ENCODE assay signal across 35 cellular contexts in genomic region chr5:16807475-16807874, GRCh38.
DNase-seq lines count a peak whose midpoint lies in the region; ATAC-seq and TF ChIP-seq lines count a peak whose summit lies in the region.
"Had no signal": no experiment of that assay in that cellular context is flagged by ENCODE, and none has a peak within 500 bp of the region (broad histone marks: within the 10 kb centered on the region; RNA-seq: fewer than 3 reads in every experiment).

No MANE protein-coding gene starts in this region.

- H3K4me3 Mint-ChIP-seq in effector memory CD8-positive, alpha-beta T cell: no peak overlapping the region
- H3K4me3 Mint-ChIP-seq: activated CD4-positive, alpha-beta T cell treated with anti-CD3 and anti-CD28 coated beads for 36 hours; activated CD8-positive, alpha-beta T cell treated with anti-CD3 and anti-CD28 coated beads for 36 hours; activated naive CD4-positive, alpha-beta T cell treated with anti-CD3 and anti-CD28 coated beads for 36 hours; CD14-positive monocyte had no signal

- peaks cover 10% of the 10 kb centered on the region; the same call in 1 of the 2 replicates for H3K9me3 ChIP-seq in BLaER1
- no peaks in the 10 kb centered on the region for H3K9me3 ChIP-seq in SK-N-MC (ENCODE audit: low read depth, low read length)
- H3K9me3 ChIP-seq in fibroblast of lung (ENCODE audit: control insufficient read depth, insufficient read depth, low read depth, low read length): no peaks in the 10 kb centered on the region
- H3K9me3 ChIP-seq in osteoblast (ENCODE audit: low read depth, low read length): no peaks in the 10 kb centered on the region
- H3K9me3 ChIP-seq: body of pancreas, neutrophil, prostate gland, right lobe of liver, tibial nerve had no signal

- H3K4me3 ChIP-seq in BLaER1: no peak overlapping the region
- no peak overlapping the region for H3K4me3 ChIP-seq in SK-N-MC
- no peak overlapping the region for H3K4me3 ChIP-seq in fibroblast of lung (replicated peaks in 1 of 4; ENCODE audit: control extremely low read depth in 1 of 4, insufficient read depth in 1 of 4, low read depth in 3 of 4, low read length in 4 of 4)
- no peak overlapping the region for H3K4me3 ChIP-seq in osteoblast (ENCODE audit: insufficient read depth, low read length)
- H3K4me3 ChIP-seq: body of pancreas, K562, prostate gland, right lobe of liver, tibial nerve had no signal

- DNase-seq in SK-N-MC (ENCODE audit: low read depth, low spot score): no peak
- DNase-seq in fibroblast of lung (ENCODE audit: low read depth in 2 of 2): peak; percentile 22 to 27
- no peak for DNase-seq in osteoblast (ENCODE audit: insufficient read length, low spot score, missing footprints)
- DNase-seq in effector memory CD8-positive, alpha-beta T cell: no peak
- DNase-seq: 8988T; activated CD4-positive, alpha-beta T cell treated with anti-CD3 and anti-CD28 coated beads for 36 hours; activated CD8-positive, alpha-beta memory T cell treated with anti-CD3 and anti-CD28 coated beads, Interleukin-2, amount 50 U/mL, for 48 hours; activated CD8-positive, alpha-beta T cell treated with anti-CD3 and anti-CD28 coated beads for 36 hours; activated naive CD4-positive, alpha-beta T cell treated with anti-CD3 and anti-CD28 coated beads for 36 hours; body of pancreas; Calu3; cerebellar nuclear complex; DMS79; GDM1; glutamatergic neuron; NCI-H1105 treated with DMSO at 0.1 percent for 48 hours; NCI-H2029 treated with DMSO at 0.1 percent for 48 hours; NCI-H226; NCI-H526 treated with DMSO at 0.1 percent for 48 hours; NK-92 treated with Interleukin-12 subunit alpha and Interleukin-12 subunit beta, amount 100 ng/mL, for 24 hours; right lobe of liver; Right ventricle myocardium superior; stimulated activated CD4-positive, alpha-beta T cell treated with anti-CD3 and anti-CD28 coated beads, Interleukin-12 subunit alpha, Interleukin-12 subunit beta, amount 100 ng/mL, for 4 hours; stimulated activated CD4-positive, alpha-beta T cell treated with anti-CD3 and anti-CD28 coated beads, Interleukin-4, amount 100 ng/mL, for 1 hour; SW 1271 had no signal

- no peak overlapping the region for H3K9ac ChIP-seq in BLaER1
- H3K9ac ChIP-seq in SK-N-MC (ENCODE audit: insufficient read length): no peak overlapping the region
- no peak overlapping the region for H3K9ac ChIP-seq in fibroblast of lung (ENCODE audit: insufficient read depth, low read length)

- no peaks in the 10 kb centered on the region for H3K27me3 ChIP-seq in BLaER1
- no peaks in the 10 kb centered on the region for H3K27me3 ChIP-seq in fibroblast of lung (ENCODE audit: control insufficient read depth, insufficient read depth, low read length)
- H3K27me3 ChIP-seq in osteoblast (ENCODE audit: insufficient read depth, low read length): no peaks in the 10 kb centered on the region
- H3K27me3 ChIP-seq: body of pancreas, right lobe of liver, tibial nerve had no signal

- no peaks in the 10 kb centered on the region for H3K4me1 Mint-ChIP-seq in effector memory CD8-positive, alpha-beta T cell (ENCODE audit: low read depth in 2 of 2)

- TF ChIP-seq CTCF in fibroblast of lung (conservative IDR thresholded peaks at IDR 0.05 in 1 of 2, IDR thresholded peaks at IDR 0.05 in 1 of 2; ENCODE audit: low read depth in 1 of 2, low read length in 2 of 2) (no peak), osteoblast (IDR thresholded peaks at IDR 0.05; ENCODE audit: extremely low read depth, low read depth, low read length) (no peak)

- no peak for TF ChIP-seq POLR2A in GM18505 (IDR thresholded peaks at IDR 0.05; ENCODE audit: borderline replicate concordance, extremely low read depth, insufficient read depth, insufficient read length)

- H3K27me3 Mint-ChIP-seq in effector memory CD8-positive, alpha-beta T cell: no peaks in the 10 kb centered on the region

- H3K9me3 Mint-ChIP-seq in effector memory CD8-positive, alpha-beta T cell: peaks cover 2 to 9% of the 10 kb centered on the region in 2 donors
- H3K9me3 Mint-ChIP-seq: activated CD8-positive, alpha-beta T cell treated with anti-CD3 and anti-CD28 coated beads for 36 hours; activated naive CD4-positive, alpha-beta T cell treated with anti-CD3 and anti-CD28 coated beads for 36 hours; CD14-positive monocyte had no signal

- H3K36me3 Mint-ChIP-seq in effector memory CD8-positive, alpha-beta T cell (ENCODE audit: insufficient read depth): peaks cover 6% of the 10 kb centered on the region
- H3K36me3 Mint-ChIP-seq: CD14-positive monocyte had no signal

- H4K20me1 ChIP-seq in BLaER1 (no peaks in the 10 kb centered on the region), fibroblast of lung (ENCODE audit: control insufficient read depth, extremely low read depth, insufficient read depth, low read length) (no peaks in the 10 kb centered on the region), osteoblast (ENCODE audit: insufficient read depth, low read length) (peaks cover 30% of the 10 kb centered on the region)

- H3K4me2 ChIP-seq in BLaER1 (peak overlapping the region; percentile 47; the same call in 1 of the 2 replicates), fibroblast of lung (ENCODE audit: extremely low read depth, insufficient read depth, low read length) (no peak overlapping the region), osteoblast (ENCODE audit: insufficient read depth, low read length) (no peak overlapping the region)

- H3K27ac ChIP-seq in BLaER1: no peak overlapping the region
- H3K27ac ChIP-seq in SK-N-MC: peak overlapping the region; percentile 69
- H3K27ac ChIP-seq in fibroblast of lung (ENCODE audit: insufficient read depth, low read length): no peak overlapping the region
- H3K27ac ChIP-seq in osteoblast (ENCODE audit: low read depth, low read length): peak overlapping the region; percentile 13
- H3K27ac ChIP-seq: body of pancreas, neutrophil, prostate gland, right lobe of liver, tibial nerve had no signal

- H3K36me3 ChIP-seq in BLaER1 (no peaks in the 10 kb centered on the region), SK-N-MC (ENCODE audit: insufficient read depth, low read length) (peaks cover 44% of the 10 kb centered on the region), fibroblast of lung (ENCODE audit: control insufficient read depth, insufficient read depth, low read length) (no peaks in the 10 kb centered on the region), osteoblast (ENCODE audit: insufficient read depth, low read length) (no peaks in the 10 kb centered on the region)
- H3K36me3 ChIP-seq: neutrophil, prostate gland, right lobe of liver, tibial nerve had no signal

- H3K27ac Mint-ChIP-seq in effector memory CD8-positive, alpha-beta T cell: no peak overlapping the region
- H3K27ac Mint-ChIP-seq: activated CD4-positive, alpha-beta T cell treated with anti-CD3 and anti-CD28 coated beads for 36 hours; activated CD8-positive, alpha-beta T cell treated with anti-CD3 and anti-CD28 coated beads for 36 hours; activated naive CD4-positive, alpha-beta T cell treated with anti-CD3 and anti-CD28 coated beads for 36 hours; CD14-positive monocyte had no signal

- H3K79me2 ChIP-seq in fibroblast of lung (ENCODE audit: control insufficient read depth, insufficient read depth, low read length): peaks cover 70% of the 10 kb centered on the region
- H3K79me2 ChIP-seq in osteoblast (ENCODE audit: insufficient read depth, low read length): peaks cover 90% of the 10 kb centered on the region

- H2AFZ ChIP-seq in fibroblast of lung (ENCODE audit: low read length) (no peak overlapping the region), osteoblast (ENCODE audit: low read length) (no peak overlapping the region)

- H3K4me1 ChIP-seq in BLaER1 (peaks cover 39% of the 10 kb centered on the region), fibroblast of lung (ENCODE audit: control insufficient read depth, extremely low read depth, insufficient read depth, low read length) (peaks cover 11% of the 10 kb centered on the region), osteoblast (ENCODE audit: insufficient read depth, low read length) (peaks cover 24% of the 10 kb centered on the region)

- ATAC-seq in effector memory CD8-positive, alpha-beta T cell (replicated peaks): no peak
- ATAC-seq in GM18519 (IDR thresholded peaks at IDR 0.05; ENCODE audit: low FRiP score, unreplicated experiment): no peak
- no peak for ATAC-seq in GM18505 (IDR thresholded peaks at IDR 0.05; ENCODE audit: unreplicated experiment)
- no peak for ATAC-seq in HG02884 (IDR thresholded peaks at IDR 0.05; ENCODE audit: unreplicated experiment)
- ATAC-seq: activated CD4-positive, alpha-beta T cell treated with anti-CD3 and anti-CD28 coated beads for 36 hours; activated CD8-positive, alpha-beta T cell treated with anti-CD3 and anti-CD28 coated beads for 36 hours; body of pancreas; K562; left lobe of liver had no signal

Comparison
In these comparisons a context has a peak if more than half of its experiments do, and no peak if none do; other contexts are left out.
1. H3K27ac ChIP-seq: peak in SK-N-MC (single experiment) and osteoblast (single experiment); none in BLaER1 (single experiment) and fibroblast of lung (single experiment).
2. DNase-seq: peak in fibroblast of lung (2 of 2); none in SK-N-MC (single experiment), osteoblast (single experiment) and effector memory CD8-positive, alpha-beta T cell (0 of 3).